10 cellular contexts compared by ENCODE assay signal in genomic region chr17:19673515-19674118, GRCh38. TPM values are rescaled to one million over a fixed set of nuclear protein-coding genes. Genes with fewer than 3 reads are reported as not detected.
"Had no signal": no experiment of that assay in that cellular context is flagged by ENCODE, and none has a peak within 500 bp of the region (broad histone marks: within the 10 kb centered on the region; RNA-seq: fewer than 3 reads in every experiment).

No MANE protein-coding gene starts in this region.

RNA-seq across cellular contexts. Expression of gene SLC47A2, which starts 42.8 kb away (rescaled TPM):
- total RNA-seq: activated CD4-positive, alpha-beta T cell treated with anti-CD3 and anti-CD28 coated beads, Interleukin-2, amount 10 ng/mL, durations not matched to agents 24 days and 14 days; activated CD8-positive, alpha-beta memory T cell treated with anti-CD3 and anti-CD28 coated beads for 36 hours; activated CD8-positive, alpha-beta T cell treated with anti-CD3 and anti-CD28 coated beads for 36 hours; activated naive CD8-positive, alpha-beta T cell treated with anti-CD3 and anti-CD28 coated beads, Interleukin-2, amount 10 ng/mL, durations not matched to agents 7 days and 5 days; activated T-helper 2 cell treated with anti-CD3 and anti-CD28 coated beads, Interferon-gamma antibody, Interleukin-2, Interleukin-4, amounts not matched to agents 10 μg/mL and 5 μg/mL and 100 μg/mL, durations not matched to agents 14 hours and 24 hours and 36 hours; NCI-H460; RPMI7951; SJSA1 had no signal
- polyA plus RNA-seq: adipose tissue, SK-N-SH had no signal
